In genomic region chr6:9484091-9484490, GRCh38 we compare ENCODE assay signal across 13 cellular contexts.
"Had no signal": no experiment of that assay in that cellular context is flagged by ENCODE, and none has a peak within 500 bp of the region (broad histone marks: within the 10 kb centered on the region; RNA-seq: fewer than 3 reads in every experiment).

No MANE protein-coding gene starts in this region.

- DNase-seq: activated CD4-positive, alpha-beta memory T cell treated with anti-CD3 and anti-CD28 coated beads, Interleukin-2, amount 10 ng/mL, durations not matched to agents 7 days and 5 days; activated CD8-positive, alpha-beta memory T cell treated with anti-CD3 and anti-CD28 coated beads, Interleukin-2, amount 50 U/mL, for 4 hours; activated T-cell treated with anti-CD3 and anti-CD28 coated beads, Interleukin-2, amount 50 U/mL, for 72 hours; central memory CD4-positive, alpha-beta T cell; effector memory CD4-positive, alpha-beta T cell; kidney glomerular epithelial cell; sigmoid colon; stimulated activated CD4-positive, alpha-beta T cell treated with anti-CD3 and anti-CD28 coated beads, Interleukin-12 subunit alpha, Interleukin-12 subunit beta, amount 100 ng/mL, for 4 hours; T-helper 9 cell; upper lobe of right lung had no signal

- ATAC-seq: activated T-cell treated with anti-CD3 and anti-CD28 coated beads, Interleukin-2, amount 50 U/mL, for 72 hours; gastroesophageal sphincter; upper lobe of right lung had no signal

- H3K4me3 ChIP-seq: coronary artery, gastroesophageal sphincter, hepatocyte, sigmoid colon, upper lobe of right lung had no signal
